ENCODE assay signal across 27 cellular contexts in the genomic region with DNA sequence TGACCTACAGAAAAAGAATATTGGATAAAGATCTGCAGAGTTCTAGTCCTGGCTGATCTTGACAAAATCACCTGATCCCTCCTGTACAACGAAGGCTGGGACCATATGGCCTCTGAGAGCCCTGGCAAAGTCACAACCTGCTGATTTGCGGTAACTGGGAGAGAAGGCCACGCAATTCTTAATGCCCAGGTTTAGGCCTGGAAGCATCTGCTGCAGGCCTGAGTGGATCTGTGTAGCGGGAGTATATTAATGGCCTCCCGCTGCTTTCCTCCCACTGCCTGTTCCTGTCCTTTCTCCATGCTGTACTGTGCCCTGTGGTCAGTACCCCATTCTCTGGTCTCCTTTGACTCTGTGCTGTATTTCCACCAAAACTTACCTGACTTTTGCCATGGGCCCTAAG. TPM values are rescaled to one million over a fixed set of nuclear protein-coding genes. Genes with fewer than 3 reads are reported as not detected.
A peak's percentile ranks its signal among the peaks of the same experiment; 100 is the strongest.
DNase-seq lines count a peak whose midpoint lies in the region; ATAC-seq and TF ChIP-seq lines count a peak whose summit lies in the region.
"Had no signal": no experiment of that assay in that cellular context is flagged by ENCODE, and none has a peak within 500 bp of the region (broad histone marks: within the 10 kb centered on the region; RNA-seq: fewer than 3 reads in every experiment).

No MANE protein-coding gene starts in this region.

- TF ChIP-seq CTCF in WERI-Rb-1 (IDR thresholded peaks at IDR 0.05; ENCODE audit: low read depth, low read length) = no peak
- TF ChIP-seq CTCF in osteocyte (IDR thresholded peaks at IDR 0.05) = no peak

- no peaks in the 10 kb centered on the region; the same call in 1 of the 2 replicates for H3K36me3 ChIP-seq in WERI-Rb-1
- H3K36me3 ChIP-seq: gastrocnemius medialis, uterus had no signal

- H3K27me3 ChIP-seq in WERI-Rb-1 (ENCODE audit: insufficient read depth, low read depth, severe bottlenecking) = no peaks in the 10 kb centered on the region
- H3K27me3 ChIP-seq: gastrocnemius medialis, uterus had no signal

- peak; percentile 5 for DNase-seq in NCI-H748 (lab: John Stamatoyannopoulos, UW; ENCODE audit: unreplicated experiment)
- DNase-seq in NCI-H748 treated with DMSO at 0.1 percent for 48 hours (lab: John Stamatoyannopoulos, UW) = no peak
- DNase-seq in NCI-H2171 treated with DMSO at 0.1 percent for 48 hours (lab: John Stamatoyannopoulos, UW) = peak; percentile 45
- peak; percentile 82 for DNase-seq in WERI-Rb-1
- peak; percentile 66 for DNase-seq in osteocyte (ENCODE audit: extremely low spot score, unreplicated experiment)
- no peak for DNase-seq in UCSD-AML1 (lab: John Stamatoyannopoulos, UW; ENCODE audit: unreplicated experiment)
- DNase-seq: activated CD4-positive, alpha-beta memory T cell treated with anti-CD3 and anti-CD28 coated beads, Interleukin-2, amount 10 ng/mL, durations not matched to agents 7 days and 5 days; activated CD8-positive, alpha-beta memory T cell treated with anti-CD3 and anti-CD28 coated beads, Interleukin-2, amount 50 U/mL, for 48 hours; activated naive CD4-positive, alpha-beta T cell treated with anti-CD3 and anti-CD28 coated beads for 36 hours; amniotic stem cell; DMS79 treated with DMSO at 0.1 percent for 48 hours; gastrocnemius medialis; NCI-H1092 treated with DMSO at 0.1 percent for 48 hours; NCI-H187 treated with DMSO at 0.1 percent for 48 hours; NCI-H2227 treated with DMSO at 0.1 percent for 48 hours; stimulated activated CD4-positive, alpha-beta T cell treated with anti-CD3 and anti-CD28 coated beads, Interleukin-12 subunit alpha, Interleukin-12 subunit beta, amount 100 ng/mL, for 4 hours; stimulated activated CD4-positive, alpha-beta T cell treated with anti-CD3 and anti-CD28 coated beads, Interleukin-2, amount 100 ng/mL, for 48 hours; stimulated activated naive CD8-positive, alpha-beta T cell treated with anti-CD3 and anti-CD28 coated beads, Interleukin-15, amount 100 ng/mL, for 72 hours; uterus had no signal

- H3K4me1 Mint-ChIP-seq in osteocyte (ENCODE audit: unreplicated experiment) = peaks cover 7% of the 10 kb centered on the region

- H3K27ac ChIP-seq in WERI-Rb-1 = peak overlapping the region; percentile 81
- H3K27ac ChIP-seq: gastrocnemius medialis, uterus had no signal

- H3K36me3 Mint-ChIP-seq in osteocyte (ENCODE audit: unreplicated experiment) = peaks cover 10% of the 10 kb centered on the region

- H3K4me3 Mint-ChIP-seq in osteocyte (ENCODE audit: unreplicated experiment) = no peak overlapping the region
- H3K4me3 Mint-ChIP-seq: activated CD4-positive, alpha-beta memory T cell treated with anti-CD3 and anti-CD28 coated beads, Interleukin-2, amount 10 ng/mL, durations not matched to agents 7 days and 5 days; activated naive CD4-positive, alpha-beta T cell treated with anti-CD3 and anti-CD28 coated beads for 36 hours; brain; mesothelial cell of epicardium; stimulated activated naive CD8-positive, alpha-beta T cell treated with anti-CD3 and anti-CD28 coated beads, Interleukin-15, amount 100 ng/mL, for 72 hours; T-helper 2 cell treated with Interferon-gamma antibody and Interleukin-4, amounts not matched to agents 5 μg/mL and 100 μg/mL, for 36 hours had no signal

- no peak for ATAC-seq in GM18861 (IDR thresholded peaks at IDR 0.05; ENCODE audit: unreplicated experiment)
- ATAC-seq in HG03025 (IDR thresholded peaks at IDR 0.05; ENCODE audit: low FRiP score, unreplicated experiment) = no peak
- ATAC-seq: gastrocnemius medialis; HCT116; sciatic nerve; SK-N-SH treated with all-trans-retinoic acid at 6 μM for 48 hours; stimulated activated naive CD8-positive, alpha-beta T cell treated with anti-CD3 and anti-CD28 coated beads, Interleukin-15, amount 100 ng/mL, for 72 hours had no signal

- no peak overlapping the region for H3K4me3 ChIP-seq in WERI-Rb-1 (ENCODE audit: low read depth, low read length)
- H3K4me3 ChIP-seq: gastrocnemius medialis, uterus had no signal

- peaks cover 4% of the 10 kb centered on the region for H3K27me3 Mint-ChIP-seq in osteocyte (ENCODE audit: unreplicated experiment)
- H3K27me3 Mint-ChIP-seq: stimulated activated naive CD8-positive, alpha-beta T cell treated with anti-CD3 and anti-CD28 coated beads, Interleukin-15, amount 100 ng/mL, for 72 hours had no signal

- H3K27ac Mint-ChIP-seq in osteocyte (ENCODE audit: unreplicated experiment) = no peak overlapping the region
- H3K27ac Mint-ChIP-seq: activated CD4-positive, alpha-beta memory T cell treated with anti-CD3 and anti-CD28 coated beads, Interleukin-2, amount 10 ng/mL, durations not matched to agents 7 days and 5 days; activated naive CD4-positive, alpha-beta T cell treated with anti-CD3 and anti-CD28 coated beads for 36 hours; brain; mesothelial cell of epicardium; T-helper 2 cell treated with Interferon-gamma antibody and Interleukin-4, amounts not matched to agents 5 μg/mL and 100 μg/mL, for 36 hours had no signal

- peaks cover 6% of the 10 kb centered on the region for H3K9me3 ChIP-seq in WERI-Rb-1 (ENCODE audit: severe bottlenecking)
- H3K9me3 ChIP-seq: gastrocnemius medialis, uterus had no signal

- H3K9me3 Mint-ChIP-seq in osteocyte (ENCODE audit: unreplicated experiment) = peaks cover 15% of the 10 kb centered on the region
- H3K9me3 Mint-ChIP-seq: T-helper 2 cell treated with Interferon-gamma antibody and Interleukin-4, amounts not matched to agents 5 μg/mL and 100 μg/mL, for 36 hours had no signal

RNA-seq across cellular contexts. Expression of gene AKR1B1, which starts 24.2 kb away (rescaled TPM):
- 59.4 and 61.8 TPM in 2 replicates for total RNA-seq in osteocyte

Comparison
In these comparisons a context has a peak if more than half of its experiments do, and no peak if none do; other contexts are left out.
1. DNase-seq: peak in NCI-H748 (single experiment), NCI-H2171 treated with DMSO at 0.1 percent for 48 hours (single experiment), WERI-Rb-1 (single experiment) and osteocyte (single experiment); none in NCI-H748 treated with DMSO at 0.1 percent for 48 hours (single experiment) and UCSD-AML1 (single experiment).